In the genomic region with DNA sequence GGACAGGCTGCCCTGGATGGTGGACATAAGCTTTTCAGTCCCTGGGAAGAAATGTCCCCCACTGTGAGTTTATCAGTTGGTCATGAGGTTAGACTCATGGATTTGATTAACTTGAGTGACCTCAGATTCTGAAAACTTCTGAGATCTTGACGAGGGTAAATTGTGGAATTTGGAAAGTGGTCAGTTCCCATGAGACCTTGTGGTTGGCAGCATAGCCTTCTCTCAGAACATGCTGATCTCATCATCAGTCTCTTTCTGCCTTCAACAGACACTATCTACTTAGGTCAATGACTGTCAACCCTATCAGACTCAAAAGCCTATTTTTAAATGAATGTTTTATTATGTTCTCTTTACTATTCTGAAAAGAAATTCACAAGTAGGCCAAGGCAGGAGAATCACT, we compare ENCODE assay signal across 2 cellular contexts.
A peak's percentile ranks its signal among the peaks of the same experiment; 100 is the strongest.
TF ChIP-seq lines count a peak whose summit lies in the region.

No MANE protein-coding gene starts in this region.

TF ChIP-seq in liver, 16 proteins besides CTCF, POLR2A, EP300 and RAD21:
- TF ChIP-seq NR2F2 (IDR thresholded peaks at IDR 0.05) (peak; percentile 29), RXRA (IDR thresholded peaks at IDR 0.05) (peak in 1 of 2 donors; percentile 12), TAF1 (conservative IDR thresholded peaks at IDR 0.05) (no peak), HNF4A (conservative IDR thresholded peaks at IDR 0.05) (peak in 1 of 2 donors; percentile 6)
- TF ChIP-seq, protein P1, sequence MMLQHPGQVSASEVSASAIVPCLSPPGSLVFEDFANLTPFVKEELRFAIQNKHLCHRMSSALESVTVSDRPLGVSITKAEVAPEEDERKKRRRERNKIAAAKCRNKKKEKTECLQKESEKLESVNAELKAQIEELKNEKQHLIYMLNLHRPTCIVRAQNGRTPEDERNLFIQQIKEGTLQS (IDR thresholded peaks at IDR 0.05) = no peak
- TF ChIP-seq, protein P2, sequence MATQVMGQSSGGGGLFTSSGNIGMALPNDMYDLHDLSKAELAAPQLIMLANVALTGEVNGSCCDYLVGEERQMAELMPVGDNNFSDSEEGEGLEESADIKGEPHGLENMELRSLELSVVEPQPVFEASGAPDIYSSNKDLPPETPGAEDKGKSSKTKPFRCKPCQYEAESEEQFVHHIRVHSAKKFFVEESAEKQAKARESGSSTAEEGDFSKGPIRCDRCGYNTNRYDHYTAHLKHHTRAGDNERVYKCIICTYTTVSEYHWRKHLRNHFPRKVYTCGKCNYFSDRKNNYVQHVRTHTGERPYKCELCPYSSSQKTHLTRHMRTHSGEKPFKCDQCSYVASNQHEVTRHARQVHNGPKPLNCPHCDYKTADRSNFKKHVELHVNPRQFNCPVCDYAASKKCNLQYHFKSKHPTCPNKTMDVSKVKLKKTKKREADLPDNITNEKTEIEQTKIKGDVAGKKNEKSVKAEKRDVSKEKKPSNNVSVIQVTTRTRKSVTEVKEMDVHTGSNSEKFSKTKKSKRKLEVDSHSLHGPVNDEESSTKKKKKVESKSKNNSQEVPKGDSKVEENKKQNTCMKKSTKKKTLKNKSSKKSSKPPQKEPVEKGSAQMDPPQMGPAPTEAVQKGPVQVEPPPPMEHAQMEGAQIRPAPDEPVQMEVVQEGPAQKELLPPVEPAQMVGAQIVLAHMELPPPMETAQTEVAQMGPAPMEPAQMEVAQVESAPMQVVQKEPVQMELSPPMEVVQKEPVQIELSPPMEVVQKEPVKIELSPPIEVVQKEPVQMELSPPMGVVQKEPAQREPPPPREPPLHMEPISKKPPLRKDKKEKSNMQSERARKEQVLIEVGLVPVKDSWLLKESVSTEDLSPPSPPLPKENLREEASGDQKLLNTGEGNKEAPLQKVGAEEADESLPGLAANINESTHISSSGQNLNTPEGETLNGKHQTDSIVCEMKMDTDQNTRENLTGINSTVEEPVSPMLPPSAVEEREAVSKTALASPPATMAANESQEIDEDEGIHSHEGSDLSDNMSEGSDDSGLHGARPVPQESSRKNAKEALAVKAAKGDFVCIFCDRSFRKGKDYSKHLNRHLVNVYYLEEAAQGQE (IDR thresholded peaks at IDR 0.05) = no peak

TF ChIP-seq in HepG2, 621 proteins besides CTCF, POLR2A, EP300 and RAD21:
- no peak for TF ChIP-seq SATB2 (CRISPR knock-in tag; IDR thresholded peaks at IDR 0.05)
- TF ChIP-seq ZNF577 (CRISPR knock-in tag; IDR thresholded peaks at IDR 0.05; ENCODE audit: borderline replicate concordance, low read depth) = no peak
- TF ChIP-seq KLF6 (CRISPR knock-in tag; IDR thresholded peaks at IDR 0.05) = no peak
- no peak for TF ChIP-seq ZKSCAN5 (CRISPR knock-in tag; IDR thresholded peaks at IDR 0.05)
- no peak for TF ChIP-seq JARID2 (CRISPR knock-in tag; IDR thresholded peaks at IDR 0.05; ENCODE audit: insufficient replicate concordance)
